Comparison of ENCODE assay signal across 18 cellular contexts in the genomic region with DNA sequence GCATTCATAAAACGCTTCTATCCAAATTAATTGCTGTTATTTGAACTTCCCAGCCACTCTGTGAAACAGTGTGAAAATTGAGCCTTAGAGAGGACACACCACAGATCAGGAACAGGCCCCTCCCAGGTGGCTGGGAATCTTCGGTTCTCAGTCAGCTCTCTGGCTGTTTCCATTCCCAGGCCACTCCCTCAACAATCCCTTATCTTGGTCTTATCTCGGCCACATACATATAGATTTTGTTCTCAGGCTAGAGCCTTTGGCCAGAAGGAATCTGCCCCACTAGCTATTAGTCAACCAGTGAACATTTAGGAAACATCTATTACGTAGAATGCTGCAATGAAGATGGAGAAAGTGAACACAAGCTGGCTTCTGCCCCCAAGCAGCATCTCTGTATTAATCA. TPM values are rescaled to one million over a fixed set of nuclear protein-coding genes. Genes with fewer than 3 reads are reported as not detected.
DNase-seq lines count a peak whose midpoint lies in the region; ATAC-seq and TF ChIP-seq lines count a peak whose summit lies in the region.
"Had no signal": no experiment of that assay in that cellular context is flagged by ENCODE, and none has a peak within 500 bp of the region (broad histone marks: within the 10 kb centered on the region; RNA-seq: fewer than 3 reads in every experiment).

No MANE protein-coding gene starts in this region.

- H3K4me3 ChIP-seq in PC-3 (ENCODE audit: low read length) (no peak overlapping the region), hepatocyte (no peak overlapping the region)
- H3K4me3 ChIP-seq: coronary artery, SJCRH30 had no signal

- H2AFZ ChIP-seq in PC-3 (ENCODE audit: low read length) (peak overlapping the region; percentile 74), hepatocyte (no peak overlapping the region)

- H3F3A ChIP-seq in PC-3 (ENCODE audit: low read length, unreplicated experiment) = no peaks in the 10 kb centered on the region

- peak; percentile 51 for DNase-seq in EH (ENCODE audit: low read depth)
- DNase-seq in PC-3 = no peak
- peak; percentile 68 for DNase-seq in hepatocyte (ENCODE audit: low spot score)
- DNase-seq in progenitor cell of endocrine pancreas (ENCODE audit: low spot score, unreplicated experiment) = no peak
- no peak for DNase-seq in NCI-H1436 treated with DMSO at 0.1 percent for 48 hours (lab: John Stamatoyannopoulos, UW)
- DNase-seq in retina = no peak
- DNase-seq: activated B cell treated with CpG ODN at 0.5 μM for 24 hours; activated CD8-positive, alpha-beta T cell treated with anti-CD3 and anti-CD28 coated beads for 36 hours; activated naive CD4-positive, alpha-beta T cell treated with anti-CD3 and anti-CD28 coated beads, Interleukin-2, amount 50 U/mL, for 16 hours; activated T-cell treated with anti-CD3 and anti-CD28 coated beads, Interleukin-2, amount 50 U/mL, for 24 hours; COR-L47; NCI-H1436; SJCRH30; stimulated activated CD8-positive, alpha-beta memory T cell treated with anti-CD3 and anti-CD28 coated beads, Interleukin-4, amount 100 ng/mL, for 48 hours had no signal

- TF ChIP-seq CTCF in PC-3 (conservative IDR thresholded peaks at IDR 0.05; ENCODE audit: low read depth, low read length) (no peak), hepatocyte (IDR thresholded peaks at IDR 0.05; ENCODE audit: poor library complexity) (no peak), progenitor cell of endocrine pancreas (IDR thresholded peaks at IDR 0.05; ENCODE audit: unreplicated experiment) (no peak)

- H3K36me3 ChIP-seq in PC-3 (ENCODE audit: low read depth, low read length) (no peaks in the 10 kb centered on the region), hepatocyte (replicated peaks; ENCODE audit: insufficient read depth, low read depth) (no peaks in the 10 kb centered on the region)
- H3K36me3 ChIP-seq: SJCRH30 had no signal

- H3K4me2 ChIP-seq in PC-3 (ENCODE audit: low read length) = no peak overlapping the region
- peak overlapping the region; percentile 80 for H3K4me2 ChIP-seq in hepatocyte

- POLR2A ChIA-PET in PC-3 (lab: Charles Lee; ENCODE audit: unreplicated experiment) = interaction anchor here (0.6 kb wide), 1 partner anchor 20 kb away, joined by 4 read pairs; no protein-coding TSS in a partner anchor

- H3K9me3 Mint-ChIP-seq in progenitor cell of endocrine pancreas (ENCODE audit: low read depth) = no peaks in the 10 kb centered on the region
- H3K9me3 Mint-ChIP-seq: activated B cell treated with CpG ODN at 0.5 μM for 24 hours; activated CD8-positive, alpha-beta T cell treated with anti-CD3 and anti-CD28 coated beads for 36 hours; activated T-cell treated with anti-CD3 and anti-CD28 coated beads, Interleukin-2, amount 50 U/mL, for 24 hours; T-helper 2 cell treated with Interferon-gamma antibody and Interleukin-4, amounts not matched to agents 5 μg/mL and 100 μg/mL, for 36 hours had no signal

- peaks cover 24% of the 10 kb centered on the region for H3K4me1 Mint-ChIP-seq in progenitor cell of endocrine pancreas (ENCODE audit: low read depth)

- no peak overlapping the region for H3K9ac ChIP-seq in PC-3 (ENCODE audit: low read length)

- no TSS peak for BruUV-seq in PC-3 (replicated peaks; lab: Mats Ljungman, UMichigan)

- H3K27me3 Mint-ChIP-seq in progenitor cell of endocrine pancreas = peaks cover 28% of the 10 kb centered on the region

- H3K4me1 ChIP-seq in PC-3 (ENCODE audit: insufficient read depth, low read length) (peaks cover 18% of the 10 kb centered on the region), hepatocyte (ENCODE audit: insufficient read depth) (peaks cover 14% of the 10 kb centered on the region)
- H3K4me1 ChIP-seq: SJCRH30 had no signal

- H3K27ac Mint-ChIP-seq in progenitor cell of endocrine pancreas = peak overlapping the region; percentile 68
- H3K27ac Mint-ChIP-seq: activated B cell treated with CpG ODN at 0.5 μM for 24 hours; activated CD8-positive, alpha-beta T cell treated with anti-CD3 and anti-CD28 coated beads for 36 hours; activated T-cell treated with anti-CD3 and anti-CD28 coated beads, Interleukin-2, amount 50 U/mL, for 24 hours; memory B cell; T-helper 2 cell treated with Interferon-gamma antibody and Interleukin-4, amounts not matched to agents 5 μg/mL and 100 μg/mL, for 36 hours had no signal

- H3K9me3 ChIP-seq in PC-3 (ENCODE audit: low read length) (no peaks in the 10 kb centered on the region), hepatocyte (ENCODE audit: low read depth) (no peaks in the 10 kb centered on the region)
- H3K9me3 ChIP-seq: SJCRH30 had no signal

- H3K27ac ChIP-seq in PC-3 (ENCODE audit: low read length) = no peak overlapping the region
- peak overlapping the region; percentile 70 for H3K27ac ChIP-seq in hepatocyte
- H3K27ac ChIP-seq: coronary artery, SJCRH30 had no signal

- no peaks in the 10 kb centered on the region for H3K36me3 Mint-ChIP-seq in progenitor cell of endocrine pancreas (ENCODE audit: insufficient read depth)
- H3K36me3 Mint-ChIP-seq: memory B cell had no signal

- H3K79me2 ChIP-seq in PC-3 (ENCODE audit: low read length) (no peaks in the 10 kb centered on the region), hepatocyte (no peaks in the 10 kb centered on the region)

- no peak overlapping the region for H3K4me3 Mint-ChIP-seq in progenitor cell of endocrine pancreas (ENCODE audit: low read depth)
- H3K4me3 Mint-ChIP-seq: activated B cell treated with CpG ODN at 0.5 μM for 24 hours; activated CD8-positive, alpha-beta T cell treated with anti-CD3 and anti-CD28 coated beads for 36 hours; activated T-cell treated with anti-CD3 and anti-CD28 coated beads, Interleukin-2, amount 50 U/mL, for 24 hours; memory B cell; T-helper 2 cell treated with Interferon-gamma antibody and Interleukin-4, amounts not matched to agents 5 μg/mL and 100 μg/mL, for 36 hours had no signal

- H3K9me2 ChIP-seq in PC-3 (replicated peaks; ENCODE audit: low read length) (no peaks in the 10 kb centered on the region), hepatocyte (replicated peaks; ENCODE audit: insufficient read depth) (no peaks in the 10 kb centered on the region)

- ATAC-seq in PC-3 (no peak), HG02623 (IDR thresholded peaks at IDR 0.05; ENCODE audit: unreplicated experiment) (no peak)
- ATAC-seq: activated CD8-positive, alpha-beta T cell treated with anti-CD3 and anti-CD28 coated beads for 36 hours had no signal

- intact Hi-C loops in PC-3 (cut with micrococcal nuclease) = no loop called here

- H3K27me3 ChIP-seq in PC-3 (ENCODE audit: low read length) = no peaks in the 10 kb centered on the region
- H3K27me3 ChIP-seq in hepatocyte = peaks cover 6% of the 10 kb centered on the region
- H3K27me3 ChIP-seq: SJCRH30 had no signal

- WGBS in hepatocyte (ENCODE audit: low lambda C conversion rate, missing lambda C conversion rate) = 41% methylated on average over 4 of the region's 4 CpGs

- CTCF ChIA-PET in PC-3 (lab: Charles Lee) = interaction anchor here (0.6 to 0.9 kb wide), 3 partner anchors 23 to 151 kb away, joined by 5 read pairs; no protein-coding TSS in a partner anchor

- H4K20me1 ChIP-seq in PC-3 (ENCODE audit: low read length) (no peaks in the 10 kb centered on the region), hepatocyte (ENCODE audit: insufficient read depth, poor library complexity, severe bottlenecking) (no peaks in the 10 kb centered on the region)

RNA-seq across cellular contexts. Expression of a gene that starts 21.0 kb away (rescaled TPM):
- total RNA-seq in PC-3 (2014; rRNA removed) (31.8 and 44.2 TPM in 2 replicates), hepatocyte (22.6 and 27.6 TPM in 2 replicates), progenitor cell of endocrine pancreas (62.3 and 70.3 TPM in 2 replicates)
- polyA plus RNA-seq in hepatocyte = 21.5 and 27.8 TPM in 2 replicates
- total RNA-seq: SJCRH30 had no signal

Comparison
In these comparisons a context has a peak if more than half of its experiments do, and no peak if none do; other contexts are left out.
1. DNase-seq: peak in EH (single experiment) and hepatocyte (single experiment); none in PC-3 (single experiment), progenitor cell of endocrine pancreas (single experiment), NCI-H1436 treated with DMSO at 0.1 percent for 48 hours (single experiment) and retina (single experiment).